12 cellular contexts compared by ENCODE assay signal in the genomic region with DNA sequence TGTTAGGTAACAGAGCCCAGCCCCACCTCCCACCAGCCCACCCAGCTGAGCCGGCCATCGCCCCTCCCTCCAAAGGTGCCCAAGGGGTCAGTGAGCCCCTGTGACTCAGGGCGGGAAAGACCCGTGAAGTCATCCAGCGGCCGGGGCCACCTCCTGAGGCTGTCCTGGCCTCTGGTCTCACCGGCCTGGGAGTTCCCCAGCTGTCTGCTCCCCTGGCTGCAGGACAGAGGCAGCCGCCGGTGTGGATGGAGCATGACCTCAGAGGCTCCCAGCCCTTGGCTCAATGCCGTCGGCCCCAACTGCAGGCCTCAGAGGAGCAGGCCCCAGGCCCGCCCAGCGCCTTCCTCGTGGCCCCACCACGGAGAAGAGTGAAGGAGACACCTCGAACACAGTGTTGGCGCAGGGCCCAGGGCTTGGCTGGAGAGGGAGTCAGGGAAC. TPM values are rescaled to one million over a fixed set of nuclear protein-coding genes. Genes with fewer than 3 reads are reported as not detected.
DNase-seq lines count a peak whose midpoint lies in the region; ATAC-seq and TF ChIP-seq lines count a peak whose summit lies in the region.
"Had no signal": no experiment of that assay in that cellular context is flagged by ENCODE, and none has a peak within 500 bp of the region (broad histone marks: within the 10 kb centered on the region; RNA-seq: fewer than 3 reads in every experiment).

No MANE protein-coding gene starts in this region.

- ATAC-seq in heart left ventricle (peak; percentile 66 to 87 (median 80)), HG02885 (IDR thresholded peaks at IDR 0.05; ENCODE audit: poor library complexity, unreplicated experiment) (no peak), HG03442 (IDR thresholded peaks at IDR 0.05; ENCODE audit: unreplicated experiment) (no peak)
- ATAC-seq: stimulated activated effector memory CD8-positive, alpha-beta T cell treated with anti-CD3 and anti-CD28 coated beads, Interleukin-12 subunit alpha, Interleukin-12 subunit beta, amount 100 ng/mL, for 72 hours had no signal

- no peaks in the 10 kb centered on the region for H3K9me3 ChIP-seq in heart left ventricle
- H3K9me3 ChIP-seq in prostate gland = no peaks in the 10 kb centered on the region

- TF ChIP-seq CTCF in GM13977 (IDR thresholded peaks at IDR 0.05; ENCODE audit: extremely low read depth, insufficient read depth, missing control alignments) (no peak), heart left ventricle (IDR thresholded peaks at IDR 0.05) (peak in 1 of 12 donors; percentile 8), prostate gland (IDR thresholded peaks at IDR 0.05) (no peak)

- H3K27me3 ChIP-seq in heart left ventricle = no peaks in the 10 kb centered on the region
- no peaks in the 10 kb centered on the region for H3K27me3 ChIP-seq in prostate gland (replicated peaks; ENCODE audit: insufficient read depth)

- no peak overlapping the region for H3K4me3 ChIP-seq in heart left ventricle
- no peak overlapping the region for H3K4me3 ChIP-seq in prostate gland

- TF ChIP-seq POLR2A in heart left ventricle (IDR thresholded peaks at IDR 0.05) = no peak
- no peak for TF ChIP-seq POLR2A in prostate gland (IDR thresholded peaks at IDR 0.05)

- peaks cover 14 to 53% (median 31%) of the 10 kb centered on the region in 12 donors for H3K4me1 ChIP-seq in heart left ventricle
- H3K4me1 ChIP-seq in prostate gland (replicated peaks) = peaks cover 23% of the 10 kb centered on the region

- in situ Hi-C loops in GM13977 (cut with MboI; ENCODE audit: low pct_unique_long_range_greater_than_20kb, low sequenced_read_pairs, unreplicated experiment) = no loop called here

- DNase-seq in GM13977 (ENCODE audit: low spot score) (peak; percentile 59), SW480 (ENCODE audit: low spot score) (peak; percentile 52), heart left ventricle (peak; percentile 85 to 92 (median 88)), prostate gland (ENCODE audit: low spot score) (peak; percentile 41), globus pallidus (ENCODE audit: low spot score) (no peak), anterior cingulate cortex (lab: John Stamatoyannopoulos, UW) (no peak)
- DNase-seq: activated CD4-positive, alpha-beta T cell treated with anti-CD3 and anti-CD28 coated beads for 48 hours; retina had no signal

- peak overlapping the region in 10 of 12 donors; percentile 32 to 91 (median 84) for H3K27ac ChIP-seq in heart left ventricle
- peak overlapping the region; percentile 61 to 71 for H3K27ac ChIP-seq in prostate gland

- WGBS in heart left ventricle, 4 donors = 19 to 24% (median 21%) methylated on average over 12 to 17 of the region's 17 CpGs
- 25% methylated on average over 17 of the region's 17 CpGs for WGBS in prostate gland

- H3K36me3 ChIP-seq in heart left ventricle (no peaks in the 10 kb centered on the region), prostate gland (no peaks in the 10 kb centered on the region)

- intact Hi-C loops in heart left ventricle (cut with DNase I) = loop anchor here in 5 of 10 donors (5.0 kb wide), 3 partner anchors 43 to 53 kb away; a partner anchor contains a TSS
- intact Hi-C loops in prostate gland (cut with DNase I) = no loop called here

RNA-seq across cellular contexts. Expression of a gene that starts 28.7 kb away (rescaled TPM):
- total RNA-seq in heart left ventricle (100 to 1,000 TPM; 237 to 911 (median 336) TPM), prostate gland (1,000 to 10,000 TPM; 2,375 to 2,654 TPM)
- 1,000 to 10,000 TPM in 1 of 2 donors, 100 to 1,000 TPM in 1; 329 to 1,765 TPM for polyA plus RNA-seq in heart left ventricle

RNA-seq across cellular contexts. Expression of a gene that starts 46.0 kb away (rescaled TPM):
- total RNA-seq in heart left ventricle (10 to 100 TPM; 15.2 to 43.7 (median 21.8) TPM), prostate gland (10 to 100 TPM in 1 of 2 donors, 1 to 10 TPM in 1; 9.9 to 16.4 TPM)
- 10 to 100 TPM in 1 of 2 donors, 1 to 10 TPM in 1; 9.0 to 21.3 TPM for polyA plus RNA-seq in heart left ventricle
- polyA plus RNA-seq: CD14-positive monocyte had no signal

RNA-seq across cellular contexts. Expression of a gene that starts 59.0 kb away (rescaled TPM):
- total RNA-seq in heart left ventricle = 10 to 100 TPM; 20.0 to 49.9 (median 38.6) TPM
- polyA plus RNA-seq in heart left ventricle = 10 to 100 TPM; 39.3 to 41.9 TPM
- 10 to 100 TPM; 38.3 to 43.8 TPM for total RNA-seq in prostate gland

Comparison
In these comparisons a context has a peak if more than half of its experiments do, and no peak if none do; other contexts are left out.
1. DNase-seq: peak in GM13977 (single experiment), SW480 (single experiment), heart left ventricle (5 of 5) and prostate gland (single experiment); none in globus pallidus (single experiment) and anterior cingulate cortex (0 of 58).
2. ATAC-seq: peak in heart left ventricle (4 of 4); none in HG02885 (single experiment) and HG03442 (single experiment).